20 cellular contexts compared by ENCODE assay signal in the genomic region with DNA sequence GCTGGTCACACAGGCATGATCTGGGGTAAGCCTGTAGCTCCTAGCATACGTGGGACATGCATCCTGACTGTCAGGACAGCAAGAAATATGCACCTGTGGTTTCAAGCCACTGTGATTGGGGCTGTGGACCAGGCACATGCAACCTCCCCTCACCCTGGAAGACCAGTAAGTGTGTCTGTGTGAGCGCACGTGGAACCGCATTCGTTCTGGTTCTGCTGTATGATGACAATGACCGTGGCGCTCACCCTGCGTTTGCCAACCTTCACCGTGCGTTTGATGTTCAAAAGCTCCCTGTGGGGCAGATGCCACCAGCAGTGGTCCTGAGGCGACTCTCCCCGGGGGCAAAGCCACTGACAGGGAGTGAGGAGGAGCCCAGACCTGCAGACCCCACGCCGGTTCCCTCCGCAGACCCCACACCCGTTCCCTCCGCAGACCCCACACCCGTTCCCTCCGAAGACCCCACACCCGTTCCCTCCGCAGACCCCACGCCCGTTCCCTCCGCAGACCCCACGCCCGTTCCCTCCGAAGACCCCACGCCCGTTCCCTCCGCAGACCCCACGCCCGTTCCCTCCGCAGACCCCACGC.
DNase-seq lines count a peak whose midpoint lies in the region; ATAC-seq and TF ChIP-seq lines count a peak whose summit lies in the region.
"Had no signal": no experiment of that assay in that cellular context is flagged by ENCODE, and none has a peak within 500 bp of the region (broad histone marks: within the 10 kb centered on the region; RNA-seq: fewer than 3 reads in every experiment).

No MANE protein-coding gene starts in this region.

- in situ Hi-C loops in gastrocnemius medialis (cut with MboI; ENCODE audit: low sequenced_read_pairs in 4 of 4) = no loop called here

- H2AFZ ChIP-seq in neural progenitor cell (replicated peaks) = no peak overlapping the region
- H2AFZ ChIP-seq: GM23248 had no signal

- no peak overlapping the region for H3K9ac ChIP-seq in BLaER1
- no peak overlapping the region for H3K9ac ChIP-seq in neural progenitor cell
- H3K9ac ChIP-seq: GM23248 had no signal

- H3K79me2 ChIP-seq in neural progenitor cell (ENCODE audit: low read depth) = no peaks in the 10 kb centered on the region

- TF ChIP-seq POLR2A in spleen (IDR thresholded peaks at IDR 0.05) (no peak), gastrocnemius medialis (IDR thresholded peaks at IDR 0.05) (no peak)

- intact Hi-C loops in spleen (cut with DNase I; ENCODE audit: low total_unique reads) = no loop called here
- intact Hi-C loops in gastrocnemius medialis (cut with DNase I; ENCODE audit: low total_unique reads) = no loop called here
- intact Hi-C loops in naive thymus-derived CD4-positive, alpha-beta T cell (cut with micrococcal nuclease) = no loop called here

- H3K9me3 Mint-ChIP-seq in neural progenitor cell = peaks cover 18% of the 10 kb centered on the region
- H3K9me3 Mint-ChIP-seq in CD8-positive, alpha-beta memory T cell = no peaks in the 10 kb centered on the region
- H3K9me3 Mint-ChIP-seq in naive thymus-derived CD4-positive, alpha-beta T cell = no peaks in the 10 kb centered on the region
- H3K9me3 Mint-ChIP-seq: CD4-positive, alpha-beta memory T cell had no signal

- peak overlapping the region; percentile 29 for H3K27ac Mint-ChIP-seq in neural progenitor cell
- no peak overlapping the region for H3K27ac Mint-ChIP-seq in CD8-positive, alpha-beta memory T cell
- no peak overlapping the region for H3K27ac Mint-ChIP-seq in naive thymus-derived CD4-positive, alpha-beta T cell
- H3K27ac Mint-ChIP-seq: CD4-positive, alpha-beta memory T cell had no signal

- H3F3A ChIP-seq in neural progenitor cell (ENCODE audit: low read depth) = no peaks in the 10 kb centered on the region

- POLR2A ChIA-PET in CD8-positive, alpha-beta memory T cell (lab: Charles Lee) = no interaction called here
- POLR2A ChIA-PET in naive thymus-derived CD4-positive, alpha-beta T cell (lab: Charles Lee) = no interaction called here

- no peak overlapping the region for H3K4me3 ChIP-seq in BLaER1
- no peak overlapping the region for H3K4me3 ChIP-seq in coronary artery
- no peak overlapping the region for H3K4me3 ChIP-seq in neural progenitor cell
- no peak overlapping the region for H3K4me3 ChIP-seq in spleen
- H3K4me3 ChIP-seq in CD8-positive, alpha-beta memory T cell (ENCODE audit: low read length) = no peak overlapping the region
- no peak overlapping the region for H3K4me3 ChIP-seq in gastrocnemius medialis
- H3K4me3 ChIP-seq in naive thymus-derived CD4-positive, alpha-beta T cell (ENCODE audit: low read length) = no peak overlapping the region
- H3K4me3 ChIP-seq: A549, GM23248 had no signal

- no peak for TF ChIP-seq CTCF in coronary artery (IDR thresholded peaks at IDR 0.05)
- TF ChIP-seq CTCF in neural progenitor cell (IDR thresholded peaks at IDR 0.05) = no peak
- no peak for TF ChIP-seq CTCF in spleen (IDR thresholded peaks at IDR 0.05 in 8 of 11, conservative IDR thresholded peaks at IDR 0.05 in 3 of 11)
- no peak for TF ChIP-seq CTCF in gastrocnemius medialis (IDR thresholded peaks at IDR 0.05 in 4 of 5, conservative IDR thresholded peaks at IDR 0.05 in 1 of 5)

- no peaks in the 10 kb centered on the region for H3K9me3 ChIP-seq in BLaER1
- H3K9me3 ChIP-seq in neural progenitor cell (ENCODE audit: low read depth) = no peaks in the 10 kb centered on the region
- H3K9me3 ChIP-seq in spleen = no peaks in the 10 kb centered on the region
- no peaks in the 10 kb centered on the region for H3K9me3 ChIP-seq in CD8-positive, alpha-beta memory T cell (ENCODE audit: low read length)
- no peaks in the 10 kb centered on the region for H3K9me3 ChIP-seq in gastrocnemius medialis
- H3K9me3 ChIP-seq in naive thymus-derived CD4-positive, alpha-beta T cell (ENCODE audit: control insufficient read depth in 2 of 3, low read length in 3 of 3) = no peaks in the 10 kb centered on the region
- H3K9me3 ChIP-seq: A549, BE2C, Caco-2 had no signal

- peak; percentile 29 for DNase-seq in coronary artery (ENCODE audit: low spot score)
- no peak for DNase-seq in neural progenitor cell (ENCODE audit: low spot score)
- DNase-seq in spleen = peak; percentile 58
- DNase-seq in CD8-positive, alpha-beta memory T cell = no peak
- DNase-seq in gastrocnemius medialis = no peak
- no peak for DNase-seq in naive thymus-derived CD4-positive, alpha-beta T cell
- DNase-seq: 8988T; ACHN; AML-193; BE2C; C1 segment of cervical spinal cord; Caco-2; CD4-positive, alpha-beta memory T cell; DMS153; DND-41; GM23248; H7; HCEC 1CT had no signal

- no peak overlapping the region for H3K4me3 Mint-ChIP-seq in neural progenitor cell
- H3K4me3 Mint-ChIP-seq in CD8-positive, alpha-beta memory T cell = no peak overlapping the region
- H3K4me3 Mint-ChIP-seq in naive thymus-derived CD4-positive, alpha-beta T cell = no peak overlapping the region
- H3K4me3 Mint-ChIP-seq: CD4-positive, alpha-beta memory T cell had no signal

- peaks cover 4% of the 10 kb centered on the region for H3K36me3 Mint-ChIP-seq in neural progenitor cell
- no peaks in the 10 kb centered on the region for H3K36me3 Mint-ChIP-seq in CD8-positive, alpha-beta memory T cell
- no peaks in the 10 kb centered on the region for H3K36me3 Mint-ChIP-seq in naive thymus-derived CD4-positive, alpha-beta T cell
- H3K36me3 Mint-ChIP-seq: CD4-positive, alpha-beta memory T cell had no signal

- peak overlapping the region; percentile 24; the same call in 1 of the 2 replicates for H3K4me2 ChIP-seq in BLaER1
- no peak overlapping the region for H3K4me2 ChIP-seq in neural progenitor cell
- H3K4me2 ChIP-seq: A549 had no signal

- H4K20me1 ChIP-seq in BLaER1 (no peaks in the 10 kb centered on the region), neural progenitor cell (ENCODE audit: low read depth) (no peaks in the 10 kb centered on the region)

- H3K36me3 ChIP-seq in BLaER1 (no peaks in the 10 kb centered on the region), neural progenitor cell (no peaks in the 10 kb centered on the region), spleen (no peaks in the 10 kb centered on the region), gastrocnemius medialis (no peaks in the 10 kb centered on the region)
- no peaks in the 10 kb centered on the region for H3K36me3 ChIP-seq in CD8-positive, alpha-beta memory T cell (ENCODE audit: insufficient read depth, low read length)
- no peaks in the 10 kb centered on the region for H3K36me3 ChIP-seq in naive thymus-derived CD4-positive, alpha-beta T cell (ENCODE audit: control insufficient read depth in 2 of 3, insufficient read depth in 3 of 3, low read length in 3 of 3)
- H3K36me3 ChIP-seq: BE2C had no signal

- H3K4me1 ChIP-seq in BLaER1 = peaks cover 26% of the 10 kb centered on the region
- no peaks in the 10 kb centered on the region for H3K4me1 ChIP-seq in neural progenitor cell
- no peaks in the 10 kb centered on the region for H3K4me1 ChIP-seq in spleen
- no peaks in the 10 kb centered on the region for H3K4me1 ChIP-seq in CD8-positive, alpha-beta memory T cell (ENCODE audit: insufficient read depth, low read length)
- no peaks in the 10 kb centered on the region for H3K4me1 ChIP-seq in gastrocnemius medialis
- no peaks in the 10 kb centered on the region for H3K4me1 ChIP-seq in naive thymus-derived CD4-positive, alpha-beta T cell (ENCODE audit: control insufficient read depth in 2 of 2, insufficient read depth in 2 of 2, low read length in 2 of 2)
- H3K4me1 ChIP-seq: A549, BE2C, Caco-2 had no signal

- H3K27me3 ChIP-seq in BLaER1 (no peaks in the 10 kb centered on the region), neural progenitor cell (no peaks in the 10 kb centered on the region), spleen (replicated peaks in 1 of 7) (peaks cover 0 to 12% (median 0%) of the 10 kb centered on the region in 7 donors), gastrocnemius medialis (no peaks in the 10 kb centered on the region)
- H3K27me3 ChIP-seq in CD8-positive, alpha-beta memory T cell (ENCODE audit: insufficient read depth, low read length, poor library complexity, severe bottlenecking) = no peaks in the 10 kb centered on the region
- no peaks in the 10 kb centered on the region for H3K27me3 ChIP-seq in naive thymus-derived CD4-positive, alpha-beta T cell (ENCODE audit: control insufficient read depth in 2 of 2, insufficient read depth in 2 of 2, low read length in 2 of 2)
- H3K27me3 ChIP-seq: BE2C had no signal

- WGBS in spleen, 5 donors = 89 to 95% (median 93%) methylated on average over 15 to 34 of the region's 34 CpGs

- H3K27ac ChIP-seq in BLaER1 (no peak overlapping the region), coronary artery (no peak overlapping the region), neural progenitor cell (no peak overlapping the region), spleen (no peak overlapping the region), gastrocnemius medialis (no peak overlapping the region)
- no peak overlapping the region for H3K27ac ChIP-seq in CD8-positive, alpha-beta memory T cell (ENCODE audit: low read depth, low read length)
- no peak overlapping the region for H3K27ac ChIP-seq in naive thymus-derived CD4-positive, alpha-beta T cell (ENCODE audit: low read depth, low read length)
- H3K27ac ChIP-seq: A549, GM23248 had no signal

- no peak for ATAC-seq in gastrocnemius medialis
- no peak for ATAC-seq in naive thymus-derived CD4-positive, alpha-beta T cell

- peaks cover 6% of the 10 kb centered on the region for H3K27me3 Mint-ChIP-seq in neural progenitor cell (ENCODE audit: insufficient read depth, low read depth)
- H3K27me3 Mint-ChIP-seq in CD8-positive, alpha-beta memory T cell = peaks cover 2 to 8% of the 10 kb centered on the region in 2 donors
- peaks cover 1 to 23% (median 6%) of the 10 kb centered on the region in 5 donors for H3K27me3 Mint-ChIP-seq in naive thymus-derived CD4-positive, alpha-beta T cell

- peaks cover 6% of the 10 kb centered on the region for H3K4me1 Mint-ChIP-seq in neural progenitor cell
- no peaks in the 10 kb centered on the region for H3K4me1 Mint-ChIP-seq in CD8-positive, alpha-beta memory T cell
- H3K4me1 Mint-ChIP-seq in naive thymus-derived CD4-positive, alpha-beta T cell = no peaks in the 10 kb centered on the region
- H3K4me1 Mint-ChIP-seq: CD4-positive, alpha-beta memory T cell had no signal

- CTCF ChIA-PET in CD8-positive, alpha-beta memory T cell (lab: Charles Lee) = no interaction called here
- CTCF ChIA-PET in naive thymus-derived CD4-positive, alpha-beta T cell (lab: Charles Lee) = no interaction called here

Comparison
In these comparisons a context has a peak if more than half of its experiments do, and no peak if none do; other contexts are left out.
1. DNase-seq: peak in coronary artery (single experiment) and spleen (single experiment); none in neural progenitor cell (single experiment), CD8-positive, alpha-beta memory T cell (0 of 5), gastrocnemius medialis (0 of 2) and naive thymus-derived CD4-positive, alpha-beta T cell (0 of 9).